Comparison of ENCODE assay signal across 9 cellular contexts in the genomic region with DNA sequence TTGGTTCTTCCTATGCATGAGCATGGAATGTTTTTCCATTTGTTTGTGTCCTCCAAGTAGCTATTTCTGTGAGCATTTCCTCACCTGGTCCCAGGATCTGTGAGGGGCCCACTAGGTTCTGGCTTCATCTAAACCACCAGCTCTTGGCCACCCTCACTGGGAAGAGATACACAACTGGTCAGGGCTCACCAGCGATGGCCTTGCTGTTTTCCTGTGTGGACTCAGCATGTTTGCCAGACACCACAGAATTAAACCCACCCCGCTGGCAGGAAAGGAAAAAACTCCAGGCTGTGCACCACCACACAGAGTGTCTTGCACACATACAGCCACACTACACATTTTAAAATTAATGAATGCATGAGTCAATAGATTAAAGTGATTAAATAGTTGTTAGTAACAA.
"Had no signal": no experiment of that assay in that cellular context is flagged by ENCODE, and none has a peak within 500 bp of the region (broad histone marks: within the 10 kb centered on the region; RNA-seq: fewer than 3 reads in every experiment).

No MANE protein-coding gene starts in this region.

- DNase-seq: GM23248, GOT3, H7, HFFc6, KBM-7 had no signal

- H3K4me1 ChIP-seq: HAP-1 had no signal

- H3K9me3 ChIP-seq: HAP-1 had no signal

- H3K27ac ChIP-seq: GM23248, HL-60 had no signal

- H3K4me3 ChIP-seq: GM23248, HAP-1 had no signal

- ATAC-seq: HCT116, HepG2 had no signal

- H3K36me3 ChIP-seq: HAP-1 had no signal
